In the genomic region with DNA sequence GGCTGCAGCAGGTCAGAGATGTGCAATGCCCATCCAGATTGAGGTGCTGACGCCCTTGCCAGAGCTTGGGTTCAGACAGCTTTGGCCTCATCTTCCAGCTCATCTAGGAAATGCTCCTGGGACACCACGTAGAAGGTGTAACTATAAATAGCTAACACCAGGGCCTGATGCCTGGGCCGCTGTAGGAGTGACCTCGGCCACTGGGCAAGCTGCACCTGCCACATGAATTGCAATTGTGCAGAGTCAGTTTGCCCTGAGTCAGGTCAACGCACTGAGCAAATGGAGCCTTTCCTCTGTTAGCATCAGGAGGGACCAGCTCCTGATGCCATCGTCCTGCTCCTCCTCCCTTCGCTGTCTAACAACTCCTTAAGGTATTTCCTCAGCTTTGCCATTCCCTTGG, we compare ENCODE assay signal across 1 cellular context.
TF ChIP-seq lines count a peak whose summit lies in the region.

No MANE protein-coding gene starts in this region.

TF ChIP-seq in H1, 55 proteins besides CTCF, POLR2A, EP300 and RAD21:
- TF ChIP-seq KDM5A (IDR thresholded peaks at IDR 0.05; ENCODE audit: low read length) (no peak), PHF8 (conservative IDR thresholded peaks at IDR 0.05; ENCODE audit: low read depth, low read length) (no peak), GABPA (IDR thresholded peaks at IDR 0.05; ENCODE audit: borderline replicate concordance, insufficient read depth, low read length) (no peak), HDAC2 (IDR thresholded peaks at IDR 0.05; ENCODE audit: borderline replicate concordance in 1 of 2, low read depth in 2 of 2, low read length in 2 of 2) (no peak)
